ENCODE assay signal across 14 cellular contexts in the genomic region with DNA sequence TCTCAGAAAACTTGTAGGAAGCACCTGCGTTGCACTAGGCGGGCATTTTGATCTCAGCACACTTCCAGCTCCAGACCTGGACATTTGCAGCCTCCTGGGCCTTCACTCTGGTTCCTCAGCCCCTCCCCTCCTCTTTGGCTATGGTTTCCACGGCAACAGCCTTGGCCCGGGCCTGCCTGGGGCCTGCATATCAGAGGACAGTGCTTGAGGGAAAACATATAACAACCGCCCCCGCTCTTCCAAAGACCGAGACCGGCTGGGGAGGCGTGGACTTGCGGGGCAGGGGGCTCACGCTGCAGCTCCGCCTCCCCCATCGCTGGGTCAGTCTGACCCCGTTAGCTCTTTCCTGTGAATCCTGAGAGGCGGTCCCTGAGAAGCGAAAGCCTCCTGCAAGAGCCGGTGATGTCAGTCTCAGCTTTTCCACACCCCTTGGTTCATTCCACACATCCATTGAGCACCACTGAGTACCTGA.
"Had no signal": no experiment of that assay in that cellular context is flagged by ENCODE, and none has a peak within 500 bp of the region (broad histone marks: within the 10 kb centered on the region; RNA-seq: fewer than 3 reads in every experiment).

No MANE protein-coding gene starts in this region.

- H3K4me1 ChIP-seq: colonic mucosa, spleen, suprapubic skin, upper lobe of left lung had no signal

- H3K9me3 ChIP-seq: colonic mucosa, suprapubic skin, upper lobe of left lung had no signal

- H3K27ac ChIP-seq: cardiac muscle cell, colonic mucosa, spleen, suprapubic skin, upper lobe of left lung had no signal

- H3K27me3 ChIP-seq: cardiac muscle cell, colonic mucosa, upper lobe of left lung had no signal

- H3K27ac Mint-ChIP-seq: activated naive CD4-positive, alpha-beta T cell treated with anti-CD3 and anti-CD28 coated beads, Interleukin-2, amount 10 ng/mL, durations not matched to agents 7 days and 5 days; activated T-helper 2 cell treated with anti-CD3 and anti-CD28 coated beads, Interferon-gamma antibody, Interleukin-2, Interleukin-4, amounts not matched to agents 10 μg/mL and 5 μg/mL and 100 μg/mL, durations not matched to agents 14 hours and 24 hours and 36 hours; natural killer cell; stimulated activated naive CD8-positive, alpha-beta T cell treated with anti-CD3 and anti-CD28 coated beads, Interleukin-15, Interleukin-2, amounts not matched to agents 100 ng/mL and 50 ng/mL, for 24 hours had no signal

- DNase-seq: activated CD4-positive, alpha-beta T cell treated with anti-CD3 and anti-CD28 coated beads, Interleukin-2, amount 50 U/mL, for 4 hours; activated CD4-positive, CD25-positive, alpha-beta regulatory T cell treated with anti-CD3 and anti-CD28 coated beads, Interleukin-2, amount 50 U/mL, for 72 hours; activated naive CD4-positive, alpha-beta T cell treated with anti-CD3 and anti-CD28 coated beads, Interleukin-2, amount 10 ng/mL, durations not matched to agents 7 days and 5 days; colonic mucosa; hippocampal formation; kidney; mesenchymal stem cell; natural killer cell; spleen had no signal

- H3K4me3 Mint-ChIP-seq: activated naive CD4-positive, alpha-beta T cell treated with anti-CD3 and anti-CD28 coated beads, Interleukin-2, amount 10 ng/mL, durations not matched to agents 7 days and 5 days; natural killer cell; stimulated activated naive CD8-positive, alpha-beta T cell treated with anti-CD3 and anti-CD28 coated beads, Interleukin-15, Interleukin-2, amounts not matched to agents 100 ng/mL and 50 ng/mL, for 24 hours had no signal

- H3K27me3 Mint-ChIP-seq: activated naive CD4-positive, alpha-beta T cell treated with anti-CD3 and anti-CD28 coated beads, Interleukin-2, amount 10 ng/mL, durations not matched to agents 7 days and 5 days; stimulated activated naive CD8-positive, alpha-beta T cell treated with anti-CD3 and anti-CD28 coated beads, Interleukin-15, Interleukin-2, amounts not matched to agents 100 ng/mL and 50 ng/mL, for 24 hours had no signal

- H3K36me3 ChIP-seq: cardiac muscle cell, colonic mucosa, spleen, suprapubic skin, upper lobe of left lung had no signal

- H3K4me1 Mint-ChIP-seq: activated naive CD4-positive, alpha-beta T cell treated with anti-CD3 and anti-CD28 coated beads, Interleukin-2, amount 10 ng/mL, durations not matched to agents 7 days and 5 days; natural killer cell had no signal

- H3K4me3 ChIP-seq: cardiac muscle cell, colonic mucosa, spleen, suprapubic skin, upper lobe of left lung had no signal
